ENCODE assay signal across 8 cellular contexts in genomic region chr1:6460349-6461236, GRCh38. TPM values are rescaled to one million over a fixed set of nuclear protein-coding genes. Genes with fewer than 3 reads are reported as not detected.
DNase-seq lines count a peak whose midpoint lies in the region; ATAC-seq and TF ChIP-seq lines count a peak whose summit lies in the region.

No MANE protein-coding gene starts in this region.

- intact Hi-C loops in mucosa of descending colon (cut with DNase I, micrococcal nuclease) = no loop called here

- DNase-seq in Peyer's patch (peak in 2 of 3 donors; percentile 55 to 77), mucosa of descending colon (peak in 2 of 3 donors; percentile 67 to 78), SK-N-DZ (ENCODE audit: low spot score) (no peak)
- peak; percentile 93 for DNase-seq in activated effector memory CD4-positive, alpha-beta T cell treated with Interleukin-2 at 50 U/mL for 16 hours

- no peaks in the 10 kb centered on the region for H3K9me3 Mint-ChIP-seq in stimulated activated naive CD8-positive, alpha-beta T cell treated with anti-CD3 and anti-CD28 coated beads, Interleukin-15, Interleukin-2, amounts not matched to agents 100 ng/mL and 50 ng/mL, for 24 hours

- H3K27ac Mint-ChIP-seq in stimulated activated naive CD8-positive, alpha-beta T cell treated with anti-CD3 and anti-CD28 coated beads, Interleukin-15, Interleukin-2, amounts not matched to agents 100 ng/mL and 50 ng/mL, for 24 hours = peak overlapping the region; percentile 61

- peaks cover 11% of the 10 kb centered on the region for H3K27me3 Mint-ChIP-seq in stimulated activated naive CD8-positive, alpha-beta T cell treated with anti-CD3 and anti-CD28 coated beads, Interleukin-15, Interleukin-2, amounts not matched to agents 100 ng/mL and 50 ng/mL, for 24 hours

- ATAC-seq in mucosa of descending colon = peak; percentile 60
- no peak for ATAC-seq in GM19467 (IDR thresholded peaks at IDR 0.05; ENCODE audit: unreplicated experiment)
- ATAC-seq in HG02885 (IDR thresholded peaks at IDR 0.05; ENCODE audit: poor library complexity, unreplicated experiment) = no peak
- ATAC-seq in HG03108 (IDR thresholded peaks at IDR 0.05; ENCODE audit: unreplicated experiment) = no peak

- H3K4me3 ChIP-seq in Peyer's patch = peak overlapping the region; percentile 25 to 38 (median 36)
- no peak overlapping the region for H3K4me3 ChIP-seq in mucosa of descending colon

- H3K9me3 ChIP-seq in Peyer's patch (no peaks in the 10 kb centered on the region), mucosa of descending colon (no peaks in the 10 kb centered on the region)

- no peak for TF ChIP-seq CTCF in Peyer's patch (IDR thresholded peaks at IDR 0.05)
- TF ChIP-seq CTCF in mucosa of descending colon (IDR thresholded peaks at IDR 0.05) = no peak

- peaks cover 25% of the 10 kb centered on the region for H3K36me3 Mint-ChIP-seq in stimulated activated naive CD8-positive, alpha-beta T cell treated with anti-CD3 and anti-CD28 coated beads, Interleukin-15, Interleukin-2, amounts not matched to agents 100 ng/mL and 50 ng/mL, for 24 hours (ENCODE audit: low read depth)

- peak overlapping the region; percentile 66 for H3K4me3 Mint-ChIP-seq in stimulated activated naive CD8-positive, alpha-beta T cell treated with anti-CD3 and anti-CD28 coated beads, Interleukin-15, Interleukin-2, amounts not matched to agents 100 ng/mL and 50 ng/mL, for 24 hours

- H3K4me1 ChIP-seq in Peyer's patch (peaks cover 0 to 20% (median 7%) of the 10 kb centered on the region in 4 donors), mucosa of descending colon (ENCODE audit: low read depth) (no peaks in the 10 kb centered on the region)

- H3K27me3 ChIP-seq in Peyer's patch = no peaks in the 10 kb centered on the region

- peaks cover 0 to 27% (median 0%) of the 10 kb centered on the region in 3 donors for H3K36me3 ChIP-seq in Peyer's patch
- no peaks in the 10 kb centered on the region for H3K36me3 ChIP-seq in mucosa of descending colon (ENCODE audit: low read depth)

- peaks cover 51% of the 10 kb centered on the region for H3K4me1 Mint-ChIP-seq in stimulated activated naive CD8-positive, alpha-beta T cell treated with anti-CD3 and anti-CD28 coated beads, Interleukin-15, Interleukin-2, amounts not matched to agents 100 ng/mL and 50 ng/mL, for 24 hours (ENCODE audit: low read depth)

- peak overlapping the region; percentile 62 to 74 (median 69) for H3K27ac ChIP-seq in Peyer's patch

- no peak for TF ChIP-seq POLR2A in Peyer's patch (IDR thresholded peaks at IDR 0.05)

RNA-seq across cellular contexts. Expression of gene TNFRSF25, which starts 5.4 kb away (rescaled TPM):
- total RNA-seq in Peyer's patch (10 to 100 TPM; 31.0 to 88.4 (median 61.5) TPM), mucosa of descending colon (10 to 100 TPM; 18.3 to 45.1 (median 35.3) TPM)
- 5.9 and 6.6 TPM in 2 replicates for polyA plus RNA-seq in SK-N-DZ (2014; cell fraction: cytosol; rRNA removed)
- polyA plus RNA-seq in SK-N-DZ (2014; cell fraction: nucleus; rRNA removed) = 53.5 and 71.1 TPM in 2 replicates

RNA-seq across cellular contexts. Expression of gene PLEKHG5, which starts 30.9 kb away (rescaled TPM):
- 10 to 100 TPM; 17.7 to 56.9 (median 45.4) TPM for total RNA-seq in Peyer's patch
- 10 to 100 TPM; 20.1 to 32.9 (median 20.2) TPM for total RNA-seq in mucosa of descending colon
- 4.5 and 5.1 TPM in 2 replicates for polyA plus RNA-seq in SK-N-DZ (2014; cell fraction: cytosol; rRNA removed)
- 25.6 and 27.2 TPM in 2 replicates for polyA plus RNA-seq in SK-N-DZ (2014; cell fraction: nucleus; rRNA removed)

RNA-seq across cellular contexts. Expression of gene ESPN, which starts 36.0 kb away (rescaled TPM):
- 100 to 1,000 TPM in 3 of 4 donors, 10 to 100 TPM in 1; 17.3 to 390 (median 306) TPM for total RNA-seq in Peyer's patch
- 100 to 1,000 TPM in 2 of 3 donors, 10 to 100 TPM in 1; 65.7 to 137 (median 124) TPM for total RNA-seq in mucosa of descending colon
- 0.20 TPM in 1 of 2 replicates, not detected in the other for polyA plus RNA-seq in SK-N-DZ (2014; cell fraction: cytosol; rRNA removed)
- 0.15 TPM in 1 of 2 replicates, not detected in the other for polyA plus RNA-seq in SK-N-DZ (2014; cell fraction: nucleus; rRNA removed)

RNA-seq across cellular contexts. Expression of gene HES2, which starts 40.9 kb away (rescaled TPM):
- total RNA-seq in Peyer's patch = 10 to 100 TPM in 1 of 4 donors, 1 to 10 TPM in 3; 2.5 to 15.9 (median 5.2) TPM
- 10 to 100 TPM in 2 of 3 donors, 1 to 10 TPM in 1; 8.6 to 23.0 (median 22.4) TPM for total RNA-seq in mucosa of descending colon
- polyA plus RNA-seq in SK-N-DZ (2014; cell fraction: cytosol; rRNA removed) = 0.48 TPM in 1 of 2 replicates, not detected in the other
- 0.13 and 1.3 TPM in 2 replicates for polyA plus RNA-seq in SK-N-DZ (2014; cell fraction: nucleus; rRNA removed)
